Comparison of ENCODE assay signal across 21 cellular contexts in genomic region chr1:77558591-77559164, GRCh38.
"Had no signal": no experiment of that assay in that cellular context is flagged by ENCODE, and none has a peak within 500 bp of the region (broad histone marks: within the 10 kb centered on the region; RNA-seq: fewer than 3 reads in every experiment).

No MANE protein-coding gene starts in this region.

- H3K4me1 ChIP-seq: esophagus squamous epithelium, right lobe of liver had no signal

- H3K9me3 Mint-ChIP-seq: effector memory CD8-positive, alpha-beta T cell; immature natural killer cell; memory B cell had no signal

- H3K9me3 ChIP-seq: adrenal gland, esophagus squamous epithelium, mucosa of descending colon, neutrophil, pancreas, right lobe of liver, thoracic aorta had no signal

- H3K4me3 ChIP-seq: adrenal gland, esophagus squamous epithelium, mucosa of descending colon, pancreas, right lobe of liver, thoracic aorta had no signal

- H3K36me3 ChIP-seq: adrenal gland, neutrophil, right lobe of liver, thoracic aorta had no signal

- H3K4me1 Mint-ChIP-seq: memory B cell had no signal

- H3K27ac Mint-ChIP-seq: effector memory CD8-positive, alpha-beta T cell; immature natural killer cell; memory B cell had no signal

- ATAC-seq: effector memory CD8-positive, alpha-beta T cell; mucosa of descending colon; pancreas had no signal

- H3K27me3 ChIP-seq: adrenal gland, esophagus squamous epithelium, neutrophil, pancreas, right lobe of liver had no signal

- H3K27me3 Mint-ChIP-seq: effector memory CD8-positive, alpha-beta T cell; memory B cell; naive B cell had no signal

- DNase-seq: activated CD4-positive, alpha-beta T cell treated with anti-CD3 and anti-CD28 coated beads, Interleukin-2, amount 50 U/mL, for 4 hours; activated CD4-positive, CD25-positive, alpha-beta regulatory T cell treated with anti-CD3 and anti-CD28 coated beads, Interleukin-2, amount 50 U/mL, for 72 hours; activated naive CD4-positive, alpha-beta T cell; adrenal gland; dermis blood vessel endothelial cell; effector memory CD8-positive, alpha-beta T cell; esophagus squamous epithelium; immature natural killer cell; mucosa of descending colon; naive B cell; pancreas; right lobe of liver; small intestine; stimulated activated CD4-positive, alpha-beta T cell treated with anti-CD3 and anti-CD28 coated beads, Interleukin-15, amount 100 ng/mL, for 24 hours; stimulated activated CD4-positive, alpha-beta T cell treated with anti-CD3 and anti-CD28 coated beads, Interleukin-2, amount 100 ng/mL, for 48 hours; SW 1271; T-helper 2 cell had no signal

- H3K27ac ChIP-seq: adrenal gland, esophagus squamous epithelium, neutrophil, pancreas, right lobe of liver, thoracic aorta, VCaP had no signal

- H3K4me3 Mint-ChIP-seq: effector memory CD8-positive, alpha-beta T cell; immature natural killer cell; memory B cell; naive B cell had no signal
